ENCODE assay signal across 2 cellular contexts in the genomic region with DNA sequence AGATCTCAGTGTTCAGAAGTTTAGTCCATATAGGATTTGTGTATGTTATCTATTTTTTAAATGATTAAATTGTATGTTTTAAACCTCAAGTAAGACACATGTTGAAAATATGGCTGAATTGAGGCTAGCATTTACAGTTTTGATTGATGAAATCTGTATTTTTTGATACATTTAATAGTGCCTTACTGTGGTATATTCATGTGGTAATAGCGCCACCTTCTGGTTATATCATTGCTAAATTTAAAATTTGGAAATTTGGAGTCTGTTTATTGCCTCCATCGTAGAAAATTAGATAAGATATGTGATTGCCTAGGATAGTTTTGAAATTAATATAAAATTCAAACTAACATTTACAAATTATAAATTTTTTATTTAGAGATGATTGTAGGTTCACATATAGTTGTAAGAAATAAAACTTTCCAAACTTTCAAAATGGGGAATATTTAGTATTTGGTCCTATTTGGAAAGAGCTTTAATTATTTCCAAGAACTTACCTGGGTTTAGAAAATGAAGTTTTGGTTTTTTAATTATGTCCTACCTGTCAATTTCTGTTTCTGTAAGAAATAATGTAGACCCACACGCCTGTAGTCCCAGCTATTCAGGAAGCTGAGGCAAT.
TF ChIP-seq lines count a peak whose summit lies in the region.

No MANE protein-coding gene starts in this region.

TF ChIP-seq in HEK293, 187 proteins besides CTCF, POLR2A, EP300 and RAD21:
- TF ChIP-seq ZNF654 (tag by site-specific recombination; IDR thresholded peaks at IDR 0.05; ENCODE audit: low read depth) (peak; percentile 81), ZNF660 (tag by site-specific recombination; IDR thresholded peaks at IDR 0.05) (0 out of 2 replicates have a peak, but pooled peaks have one; percentile 56), BCL11B (tag by site-specific recombination; IDR thresholded peaks at IDR 0.05; ENCODE audit: low read depth) (no peak)

TF ChIP-seq in H1, 55 proteins besides CTCF, POLR2A, EP300 and RAD21:
- TF ChIP-seq FOSL1 (IDR thresholded peaks at IDR 0.05; ENCODE audit: insufficient read depth, low read depth, low read length) (no peak), HDAC2 (IDR thresholded peaks at IDR 0.05; ENCODE audit: borderline replicate concordance in 1 of 2, low read depth in 2 of 2, low read length in 2 of 2) (no peak), KDM5A (IDR thresholded peaks at IDR 0.05; ENCODE audit: low read length) (no peak), CHD1 (IDR thresholded peaks at IDR 0.05; ENCODE audit: low read depth, low read length) (no peak), POLR2AphosphoS5 (IDR thresholded peaks at IDR 0.05; ENCODE audit: low read depth, low read length) (no peak)
